Comparison of ENCODE assay signal across 8 cellular contexts in the genomic region with DNA sequence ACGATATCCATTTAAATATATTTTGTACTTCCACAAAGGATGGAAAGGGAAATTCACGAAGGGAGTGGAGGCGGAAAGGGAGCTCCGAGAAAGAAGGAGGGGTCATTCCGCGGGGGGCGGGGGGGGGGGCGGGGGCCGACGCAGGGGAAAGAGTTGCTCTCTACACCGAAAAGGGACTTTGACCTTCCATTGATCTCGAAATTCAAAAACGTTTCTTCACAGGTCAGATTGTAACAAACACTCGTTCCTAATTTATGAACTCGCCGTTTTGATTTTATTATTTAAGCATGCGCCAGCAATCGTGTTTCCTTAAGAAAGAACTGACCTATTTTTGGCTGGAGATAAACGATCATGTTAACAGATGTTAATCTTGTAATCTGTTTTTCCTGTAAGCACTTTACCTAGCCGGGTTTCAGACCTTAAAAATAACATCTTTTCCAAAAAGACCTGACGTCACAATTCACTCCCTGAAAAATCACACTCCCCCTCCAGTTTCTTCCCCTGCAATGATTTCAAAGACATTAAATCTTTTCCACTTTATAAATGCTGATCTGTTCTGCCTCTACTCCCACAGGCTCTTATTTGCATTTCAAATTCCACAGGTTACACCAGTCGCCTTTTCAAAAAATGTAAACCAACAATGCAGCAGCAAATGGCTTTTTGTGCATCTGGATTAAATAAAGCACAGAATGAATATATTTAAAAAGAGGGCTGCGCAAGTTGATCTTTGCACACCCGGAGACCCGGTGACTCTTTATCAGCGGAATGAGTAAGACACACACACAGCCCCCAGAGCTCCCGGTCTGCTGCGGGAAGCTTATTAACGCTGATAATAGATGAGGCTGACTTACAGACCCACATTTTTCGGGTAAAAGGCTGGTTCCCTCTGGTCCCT. TPM values are rescaled to one million over a fixed set of nuclear protein-coding genes. Genes with fewer than 3 reads are reported as not detected.
DNase-seq lines count a peak whose midpoint lies in the region; ATAC-seq and TF ChIP-seq lines count a peak whose summit lies in the region.

No MANE protein-coding gene starts in this region.

- peak overlapping the region; percentile 85 for H3K27ac ChIP-seq in WERI-Rb-1
- peak overlapping the region; percentile 86 to 91 (median 90) for H3K27ac ChIP-seq in esophagus muscularis mucosa (replicated peaks in 1 of 4)

- H3K27me3 Mint-ChIP-seq in naive thymus-derived CD8-positive, alpha-beta T cell, result peaks cover 0 to 8% (median 0%) of the 10 kb centered on the region in 5 donors

- no peaks in the 10 kb centered on the region for H3K27me3 ChIP-seq in WERI-Rb-1 (ENCODE audit: insufficient read depth, low read depth, severe bottlenecking)
- H3K27me3 ChIP-seq in esophagus muscularis mucosa, result no peaks in the 10 kb centered on the region

- H3K9me3 ChIP-seq in WERI-Rb-1 (ENCODE audit: severe bottlenecking) (no peaks in the 10 kb centered on the region), esophagus muscularis mucosa (no peaks in the 10 kb centered on the region)

- H3K36me3 ChIP-seq in WERI-Rb-1, result no peaks in the 10 kb centered on the region
- no peaks in the 10 kb centered on the region for H3K36me3 ChIP-seq in esophagus muscularis mucosa

- DNase-seq in NCI-H1436 (lab: John Stamatoyannopoulos, UW) (peak; percentile 64), NCI-H1436 treated with DMSO at 0.1 percent for 48 hours (lab: John Stamatoyannopoulos, UW) (no peak), HCEC 1CT (peak; percentile 36), NCI-H1048 (lab: John Stamatoyannopoulos, UW) (peak; percentile 53), WERI-Rb-1 (peak; percentile 44), esophagus muscularis mucosa (ENCODE audit: extremely low spot score) (no peak)
- peak in 3 of 10 donors; percentile 19 to 29 (median 19) for DNase-seq in naive thymus-derived CD8-positive, alpha-beta T cell
- DNase-seq in activated CD4-positive, CD25-positive, alpha-beta regulatory T cell treated with anti-CD3 and anti-CD28 coated beads, Interleukin-2, amount 50 U/mL, for 72 hours, result no peak

- TF ChIP-seq POLR2A in esophagus muscularis mucosa (IDR thresholded peaks at IDR 0.05; ENCODE audit: low read depth), result no peak

- no peak for TF ChIP-seq CTCF in WERI-Rb-1 (IDR thresholded peaks at IDR 0.05; ENCODE audit: low read depth, low read length)
- no peak for TF ChIP-seq CTCF in esophagus muscularis mucosa (IDR thresholded peaks at IDR 0.05)

- TF ChIP-seq EP300 in esophagus muscularis mucosa (IDR thresholded peaks at IDR 0.05), result no peak

- peak overlapping the region; percentile 83 to 98 (median 95) for H3K4me3 Mint-ChIP-seq in naive thymus-derived CD8-positive, alpha-beta T cell

- peaks cover 22 to 55% (median 45%) of the 10 kb centered on the region in 4 donors for H3K4me1 Mint-ChIP-seq in naive thymus-derived CD8-positive, alpha-beta T cell

- WGBS in esophagus muscularis mucosa, result under 1% methylated on average over 28 of the region's 30 CpGs

- H3K4me3 ChIP-seq in WERI-Rb-1 (ENCODE audit: low read depth, low read length), result peak overlapping the region; percentile 65
- peak overlapping the region; percentile 71 to 89 (median 83) for H3K4me3 ChIP-seq in esophagus muscularis mucosa

- no peaks in the 10 kb centered on the region for H3K9me3 Mint-ChIP-seq in naive thymus-derived CD8-positive, alpha-beta T cell

- peaks cover 12 to 48% (median 36%) of the 10 kb centered on the region in 4 donors for H3K4me1 ChIP-seq in esophagus muscularis mucosa

- POLR2A ChIA-PET in naive thymus-derived CD8-positive, alpha-beta T cell (lab: Charles Lee), result interaction anchor here (0.5 to 1.5 kb wide), 7 partner anchors 8 to 1284 kb away, joined by 3 to 4 read pairs (median 3); partner anchors contain the start of gene ZNF236

- intact Hi-C loops in esophagus muscularis mucosa (cut with DNase I), result loop anchor here (10.0 kb wide), 1 partner anchor 121 kb away; no protein-coding TSS in a partner anchor

- no peak for ATAC-seq in naive thymus-derived CD8-positive, alpha-beta T cell

- H3K27ac Mint-ChIP-seq in naive thymus-derived CD8-positive, alpha-beta T cell, result peak overlapping the region; percentile 63 to 95 (median 92)

- H3K36me3 Mint-ChIP-seq in naive thymus-derived CD8-positive, alpha-beta T cell, result no peaks in the 10 kb centered on the region

RNA-seq across cellular contexts. Expression of gene ZNF516, which starts 1.6 kb away (rescaled TPM):
- 10 to 100 TPM; 28.5 to 44.9 (median 35.8) TPM for total RNA-seq in esophagus muscularis mucosa
- total RNA-seq in naive thymus-derived CD8-positive, alpha-beta T cell, result 10 to 100 TPM; 25.7 to 27.2 TPM
- 1 to 10 TPM in 2 of 3 donors, under 1 TPM in 1; 0.80 to 5.8 (median 1.8) TPM for polyA plus RNA-seq in naive thymus-derived CD8-positive, alpha-beta T cell

Comparison
In these comparisons a context has a peak if more than half of its experiments do, and no peak if none do; other contexts are left out.
1. DNase-seq: peak in NCI-H1436 (single experiment), HCEC 1CT (single experiment), NCI-H1048 (single experiment) and WERI-Rb-1 (single experiment); none in NCI-H1436 treated with DMSO at 0.1 percent for 48 hours (single experiment), esophagus muscularis mucosa (single experiment) and activated CD4-positive, CD25-positive, alpha-beta regulatory T cell treated with anti-CD3 and anti-CD28 coated beads, Interleukin-2, amount 50 U/mL, for 72 hours (single experiment).